In genomic region chr10:21558984-21559383, GRCh38 we compare ENCODE assay signal across 1 cellular context. TPM values are rescaled to one million over a fixed set of nuclear protein-coding genes. Genes with fewer than 3 reads are reported as not detected.
"Had no signal": no experiment of that assay in that cellular context is flagged by ENCODE, and none has a peak within 500 bp of the region (broad histone marks: within the 10 kb centered on the region; RNA-seq: fewer than 3 reads in every experiment).

No MANE protein-coding gene starts in this region.

RNA-seq across cellular contexts. Expression of gene SKIDA1, which starts 33.5 kb away (rescaled TPM):
- polyA plus RNA-seq: IgD-negative memory B cell had no signal
